ENCODE assay signal across 17 cellular contexts in genomic region chr11:104556606-104557301, GRCh38.
DNase-seq lines count a peak whose midpoint lies in the region; ATAC-seq and TF ChIP-seq lines count a peak whose summit lies in the region.
"Had no signal": no experiment of that assay in that cellular context is flagged by ENCODE, and none has a peak within 500 bp of the region (broad histone marks: within the 10 kb centered on the region; RNA-seq: fewer than 3 reads in every experiment).

No MANE protein-coding gene starts in this region.

- intact Hi-C loops in IMR-90 (cut with micrococcal nuclease): no loop called here

- no peak overlapping the region for H3K56ac ChIP-seq in IMR-90 (ENCODE audit: extremely low read depth, insufficient read depth, low read length)

- H3K23ac ChIP-seq in IMR-90 (ENCODE audit: low read depth, low read length): no peak overlapping the region

- no peaks in the 10 kb centered on the region for H3K9me3 ChIP-seq in BLaER1
- no peaks in the 10 kb centered on the region for H3K9me3 ChIP-seq in IMR-90 (ENCODE audit: control insufficient read depth, insufficient read depth, low read length)

- H3K79me1 ChIP-seq in IMR-90 (ENCODE audit: low read depth in 1 of 2, low read length in 2 of 2): no peaks in the 10 kb centered on the region

- peaks cover 16% of the 10 kb centered on the region for H3K4me1 Mint-ChIP-seq in activated CD4-positive, alpha-beta memory T cell treated with anti-CD3 and anti-CD28 coated beads, Interleukin-2, amount 10 ng/mL, durations not matched to agents 7 days and 5 days
- peaks cover 9% of the 10 kb centered on the region for H3K4me1 Mint-ChIP-seq in activated CD4-positive, alpha-beta T cell treated with anti-CD3 and anti-CD28 coated beads, Interleukin-2, amount 10 ng/mL, durations not matched to agents 7 days and 5 days

- WGBS in IMR-90 (ENCODE audit: extremely low coverage in 2 of 2, insufficient read length in 1 of 2), 2 experiments: no CpG with 5 or more reads among the region's 4 CpGs

- H3K27ac Mint-ChIP-seq in activated CD4-positive, alpha-beta memory T cell treated with anti-CD3 and anti-CD28 coated beads, Interleukin-2, amount 10 ng/mL, durations not matched to agents 7 days and 5 days: no peak overlapping the region
- no peak overlapping the region for H3K27ac Mint-ChIP-seq in activated CD4-positive, alpha-beta T cell treated with anti-CD3 and anti-CD28 coated beads, Interleukin-2, amount 10 ng/mL, durations not matched to agents 7 days and 5 days
- H3K27ac Mint-ChIP-seq: CD4-positive, alpha-beta T cell had no signal

- in situ Hi-C loops in IMR-90 (cut with MboI; ENCODE audit: low sequenced_read_pairs): no loop called here

- H2AFZ ChIP-seq in IMR-90 (replicated peaks; ENCODE audit: low read length, poor library complexity): peak overlapping the region; percentile 26
- H2AFZ ChIP-seq: GM23248 had no signal

- H2BK20ac ChIP-seq in IMR-90 (ENCODE audit: low read depth, low read length): no peak overlapping the region

- ATAC-seq in IMR-90 (ENCODE audit: low read depth): no peak
- ATAC-seq: SK-N-SH treated with all-trans-retinoic acid at 6 μM for 48 hours had no signal

- dilution Hi-C loops in IMR-90 (cut with HindIII; ENCODE audit: low sequenced_read_pairs, unreplicated experiment): no loop called here

- H4K91ac ChIP-seq in IMR-90 (ENCODE audit: insufficient read depth, low read depth, low read length): no peak overlapping the region

- no peaks in the 10 kb centered on the region for H3K27me3 ChIP-seq in BLaER1
- no peaks in the 10 kb centered on the region for H3K27me3 ChIP-seq in IMR-90 (ENCODE audit: control insufficient read depth, insufficient read depth, low read length)

- no peaks in the 10 kb centered on the region for H3K9me1 ChIP-seq in IMR-90 (ENCODE audit: insufficient read depth, low read length)

- no peak overlapping the region for H2BK5ac ChIP-seq in IMR-90 (ENCODE audit: low read depth, low read length, poor library complexity, severe bottlenecking)

- TF ChIP-seq POLR2A in IMR-90 (IDR thresholded peaks at IDR 0.05; ENCODE audit: low read depth, low read length): no peak

- H3K4me2 ChIP-seq in BLaER1: peak overlapping the region; percentile 66
- H3K4me2 ChIP-seq in IMR-90 (ENCODE audit: low read depth, low read length): no peak overlapping the region

- H3K27me3 Mint-ChIP-seq in activated CD4-positive, alpha-beta memory T cell treated with anti-CD3 and anti-CD28 coated beads, Interleukin-2, amount 10 ng/mL, durations not matched to agents 7 days and 5 days: peaks cover 10% of the 10 kb centered on the region
- peaks cover 10% of the 10 kb centered on the region for H3K27me3 Mint-ChIP-seq in activated CD4-positive, alpha-beta T cell treated with anti-CD3 and anti-CD28 coated beads, Interleukin-2, amount 10 ng/mL, durations not matched to agents 7 days and 5 days

- no peak overlapping the region for H3K14ac ChIP-seq in IMR-90 (replicated peaks; ENCODE audit: low read depth, low read length)

- BruUV-seq in IMR-90 (replicated peaks; lab: Mats Ljungman, UMichigan): no TSS peak

- H3K9me3 Mint-ChIP-seq in activated CD4-positive, alpha-beta memory T cell treated with anti-CD3 and anti-CD28 coated beads, Interleukin-2, amount 10 ng/mL, durations not matched to agents 7 days and 5 days: no peaks in the 10 kb centered on the region
- H3K9me3 Mint-ChIP-seq in activated CD4-positive, alpha-beta T cell treated with anti-CD3 and anti-CD28 coated beads, Interleukin-2, amount 10 ng/mL, durations not matched to agents 7 days and 5 days: no peaks in the 10 kb centered on the region
- H3K9me3 Mint-ChIP-seq: CD4-positive, alpha-beta T cell had no signal

- H3K36me3 Mint-ChIP-seq in activated CD4-positive, alpha-beta memory T cell treated with anti-CD3 and anti-CD28 coated beads, Interleukin-2, amount 10 ng/mL, durations not matched to agents 7 days and 5 days (ENCODE audit: low read depth): no peaks in the 10 kb centered on the region
- no peaks in the 10 kb centered on the region for H3K36me3 Mint-ChIP-seq in activated CD4-positive, alpha-beta T cell treated with anti-CD3 and anti-CD28 coated beads, Interleukin-2, amount 10 ng/mL, durations not matched to agents 7 days and 5 days (ENCODE audit: low read depth)

- no peak overlapping the region for H3K9ac ChIP-seq in BLaER1
- no peak overlapping the region for H3K9ac ChIP-seq in IMR-90 (ENCODE audit: low read depth, low read length)
- H3K9ac ChIP-seq: GM23248 had no signal

- H2AK5ac ChIP-seq in IMR-90 (ENCODE audit: low read depth, low read length): no peak overlapping the region

- DNase-seq in IMR-90: no peak
- DNase-seq in OCI-M1 (lab: John Stamatoyannopoulos, UW): peak; percentile 0
- DNase-seq in myocyte (ENCODE audit: low read depth): peak; percentile 34
- no peak for DNase-seq in activated CD4-positive, alpha-beta memory T cell treated with anti-CD3 and anti-CD28 coated beads, Interleukin-2, amount 10 ng/mL, durations not matched to agents 7 days and 5 days
- DNase-seq in activated CD4-positive, alpha-beta T cell treated with anti-CD3 and anti-CD28 coated beads, Interleukin-2, amount 10 ng/mL, durations not matched to agents 7 days and 5 days: no peak
- no peak for DNase-seq in effector CD8-positive, alpha-beta T cell (lab: John Stamatoyannopoulos, UW)
- DNase-seq: Calu3; CD4-positive, alpha-beta T cell; DMS79 treated with DMSO at 0.1 percent for 48 hours; GDM1; GM23248; Karpas-422; NCI-H1436 treated with DMSO at 0.1 percent for 48 hours; NCI-H2081; NCI-H510A treated with DMSO at 0.1 percent for 48 hours had no signal

- H3K4me1 ChIP-seq in BLaER1: peaks cover 15% of the 10 kb centered on the region
- H3K4me1 ChIP-seq in IMR-90 (ENCODE audit: control insufficient read depth, insufficient read depth, low read length): no peaks in the 10 kb centered on the region

- TF ChIP-seq CTCF in IMR-90 (conservative IDR thresholded peaks at IDR 0.05; ENCODE audit: low read depth, low read length): no peak

- no peak for TF ChIP-seq RAD21 in IMR-90 (IDR thresholded peaks at IDR 0.05; ENCODE audit: low read length)

- no peak overlapping the region for H2AK9ac ChIP-seq in IMR-90 (replicated peaks; ENCODE audit: low read depth, low read length, poor library complexity)

- CTCF ChIA-PET in IMR-90 (lab: Yijun Ruan, JAX): no interaction called here
- CTCF ChIA-PET in activated CD4-positive, alpha-beta memory T cell treated with anti-CD3 and anti-CD28 coated beads, Interleukin-2, amount 10 ng/mL, durations not matched to agents 7 days and 5 days (lab: Charles Lee): interaction anchor here (0.9 to 1.5 kb wide), 2 partner anchors 9 to 26 kb away, joined by 4 to 6 read pairs; no protein-coding TSS in a partner anchor
- CTCF ChIA-PET in activated CD4-positive, alpha-beta T cell treated with anti-CD3 and anti-CD28 coated beads, Interleukin-2, amount 10 ng/mL, durations not matched to agents 7 days and 5 days (lab: Charles Lee): interaction anchor here (1.0 kb wide), 1 partner anchor 20 kb away, joined by 3 read pairs; no protein-coding TSS in a partner anchor

- H3K27ac ChIP-seq in BLaER1 (peak overlapping the region; percentile 28; the same call in 1 of the 2 replicates), IMR-90 (ENCODE audit: insufficient read depth, low read length) (no peak overlapping the region)
- H3K27ac ChIP-seq: GM23248 had no signal

- H3K36me3 ChIP-seq in BLaER1: no peaks in the 10 kb centered on the region
- no peaks in the 10 kb centered on the region for H3K36me3 ChIP-seq in IMR-90 (ENCODE audit: control insufficient read depth, insufficient read depth, low read length)

- POLR2A ChIA-PET in IMR-90 (lab: Charles Lee; ENCODE audit: unreplicated experiment): no interaction called here
- POLR2A ChIA-PET in activated CD4-positive, alpha-beta memory T cell treated with anti-CD3 and anti-CD28 coated beads, Interleukin-2, amount 10 ng/mL, durations not matched to agents 7 days and 5 days (lab: Charles Lee): interaction anchor here (1.0 kb wide), 1 partner anchor 148 kb away, joined by 3 read pairs; no protein-coding TSS in a partner anchor
- POLR2A ChIA-PET in activated CD4-positive, alpha-beta T cell treated with anti-CD3 and anti-CD28 coated beads, Interleukin-2, amount 10 ng/mL, durations not matched to agents 7 days and 5 days (lab: Charles Lee): no interaction called here

- no peak overlapping the region for H4K8ac ChIP-seq in IMR-90 (ENCODE audit: low read depth in 2 of 2, low read length in 2 of 2)

- no peak overlapping the region for H3K18ac ChIP-seq in IMR-90 (ENCODE audit: low read depth, low read length)

- no peaks in the 10 kb centered on the region for H4K20me1 ChIP-seq in BLaER1
- no peaks in the 10 kb centered on the region for H4K20me1 ChIP-seq in IMR-90 (ENCODE audit: insufficient read depth, low read length)

- no peak overlapping the region for H4K5ac ChIP-seq in IMR-90 (ENCODE audit: low read depth, low read length)

- H2BK15ac ChIP-seq in IMR-90 (ENCODE audit: low read depth, low read length): no peak overlapping the region

- H3K4me3 Mint-ChIP-seq in activated CD4-positive, alpha-beta memory T cell treated with anti-CD3 and anti-CD28 coated beads, Interleukin-2, amount 10 ng/mL, durations not matched to agents 7 days and 5 days: no peak overlapping the region
- H3K4me3 Mint-ChIP-seq in activated CD4-positive, alpha-beta T cell treated with anti-CD3 and anti-CD28 coated beads, Interleukin-2, amount 10 ng/mL, durations not matched to agents 7 days and 5 days: no peak overlapping the region
- H3K4me3 Mint-ChIP-seq: CD4-positive, alpha-beta T cell had no signal

- no peak overlapping the region for H2BK120ac ChIP-seq in IMR-90 (ENCODE audit: low read depth, low read length)

- H3K4me3 ChIP-seq in BLaER1 (no peak overlapping the region), IMR-90 (ENCODE audit: insufficient read depth, low read depth, low read length) (no peak overlapping the region)
- H3K4me3 ChIP-seq: GM23248 had no signal

- no peak overlapping the region for H3K4ac ChIP-seq in IMR-90 (ENCODE audit: low read depth, low read length)

TF ChIP-seq in IMR-90, 13 proteins besides CTCF, POLR2A, EP300 and RAD21:
- TF ChIP-seq MXI1 (IDR thresholded peaks at IDR 0.05; ENCODE audit: borderline replicate concordance, low read depth, low read length) (no peak), RCOR1 (IDR thresholded peaks at IDR 0.05; ENCODE audit: insufficient replicate concordance, low read length) (no peak), MAFK (IDR thresholded peaks at IDR 0.05; ENCODE audit: low read depth, low read length) (no peak), FOS (IDR thresholded peaks at IDR 0.05; ENCODE audit: low read depth, low read length) (no peak)

Comparison
In these comparisons a context has a peak if more than half of its experiments do, and no peak if none do; other contexts are left out.
1. DNase-seq: peak in OCI-M1 (single experiment) and myocyte (single experiment); none in IMR-90 (single experiment), activated CD4-positive, alpha-beta memory T cell treated with anti-CD3 and anti-CD28 coated beads, Interleukin-2, amount 10 ng/mL, durations not matched to agents 7 days and 5 days (single experiment), activated CD4-positive, alpha-beta T cell treated with anti-CD3 and anti-CD28 coated beads, Interleukin-2, amount 10 ng/mL, durations not matched to agents 7 days and 5 days (single experiment) and effector CD8-positive, alpha-beta T cell (single experiment).